8 cellular contexts compared by ENCODE assay signal in the genomic region with DNA sequence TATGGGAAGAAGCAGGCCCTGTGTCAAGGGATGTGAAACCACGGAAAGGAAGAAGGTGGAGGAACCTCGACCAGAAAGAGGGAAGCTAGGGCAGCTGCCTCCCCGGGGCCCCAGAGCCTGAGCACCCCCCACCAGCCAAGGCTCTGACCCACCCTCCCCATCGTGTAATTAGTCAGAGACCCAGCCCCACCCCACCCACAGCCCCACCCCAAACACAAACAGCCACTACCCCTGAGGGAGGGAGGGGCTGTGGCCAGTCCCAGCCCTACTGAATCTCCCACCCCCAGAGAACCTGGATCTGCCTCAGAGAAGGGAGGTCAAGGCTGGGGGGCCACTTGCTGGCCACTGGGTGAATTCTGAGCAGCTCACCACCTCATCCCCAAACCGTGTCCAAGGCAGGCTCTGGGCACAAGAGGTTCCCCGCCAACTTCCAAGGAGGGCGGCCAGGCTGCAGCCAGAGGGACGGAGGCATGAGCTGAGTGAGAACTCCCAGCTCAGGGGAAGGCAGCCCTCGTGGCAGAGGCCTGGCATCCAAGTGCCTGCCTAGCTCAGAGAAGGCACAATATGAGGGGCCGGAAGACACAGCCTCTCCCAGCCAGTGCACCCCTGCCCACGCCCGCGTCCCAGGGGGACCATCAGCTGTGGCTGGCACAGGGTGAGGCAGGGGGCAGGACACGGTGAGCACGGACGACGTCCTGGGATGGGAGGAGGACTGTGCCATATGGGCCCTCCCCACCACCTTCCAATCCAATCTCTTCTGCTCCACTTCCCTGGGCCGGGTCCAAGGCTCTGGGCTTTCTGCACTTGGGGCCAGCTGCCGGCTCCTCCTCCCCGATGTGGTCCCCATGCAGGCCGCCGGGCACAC. TPM values are rescaled to one million over a fixed set of nuclear protein-coding genes. Genes with fewer than 3 reads are reported as not detected.
DNase-seq lines count a peak whose midpoint lies in the region; ATAC-seq and TF ChIP-seq lines count a peak whose summit lies in the region.

No MANE protein-coding gene starts in this region.

- peaks cover 62% of the 10 kb centered on the region for H3K79me2 ChIP-seq in neural cell (replicated peaks; ENCODE audit: insufficient read depth, low read length)

- no peaks in the 10 kb centered on the region for H3F3A ChIP-seq in neural cell (ENCODE audit: insufficient read depth, low read length, poor library complexity, severe bottlenecking)

- H3K9ac ChIP-seq in neural cell (ENCODE audit: low read length), result no peak overlapping the region

- TF ChIP-seq RAD21 in neural cell (conservative IDR thresholded peaks at IDR 0.05), result no peak

- no peaks in the 10 kb centered on the region for H3K9me3 ChIP-seq in neural cell (ENCODE audit: low read length)

- H3K27me3 ChIP-seq in neural cell (ENCODE audit: insufficient read depth, low read depth, low read length), result no peaks in the 10 kb centered on the region

- no peak overlapping the region for H2AFZ ChIP-seq in neural cell (ENCODE audit: low read depth, low read length)

- TF ChIP-seq CTCF in neural cell (IDR thresholded peaks at IDR 0.05; ENCODE audit: poor library complexity, severe bottlenecking), result no peak

- peaks cover 6% of the 10 kb centered on the region for H4K20me1 ChIP-seq in neural cell (ENCODE audit: insufficient read depth)

- no peaks in the 10 kb centered on the region for H3K36me3 ChIP-seq in neural cell (ENCODE audit: insufficient read depth, low read length)

- H3K4me3 ChIP-seq in neural cell (ENCODE audit: low read length), result peak overlapping the region; percentile 94

- no peak for ATAC-seq in HG02610 (IDR thresholded peaks at IDR 0.05; ENCODE audit: unreplicated experiment)
- no peak for ATAC-seq in HG02642 (IDR thresholded peaks at IDR 0.05; ENCODE audit: poor library complexity, unreplicated experiment)
- ATAC-seq in GM21786 (IDR thresholded peaks at IDR 0.05; ENCODE audit: unreplicated experiment), result no peak

- DNase-seq in C1 segment of cervical spinal cord (lab: John Stamatoyannopoulos, UW), result peak in 12 of 14 donors; percentile 20 to 94 (median 76)
- DNase-seq in NCI-H226, result peak; percentile 31
- peak; percentile 17 for DNase-seq in dermis blood vessel endothelial cell
- DNase-seq in T-helper 1 cell, result no peak

- H3K27ac ChIP-seq in neural cell (ENCODE audit: low read length), result no peak overlapping the region

- no peaks in the 10 kb centered on the region for H3K9me2 ChIP-seq in neural cell (ENCODE audit: insufficient read depth, low read length)

- no peak overlapping the region for H3K4me2 ChIP-seq in neural cell (ENCODE audit: low read length)

- no peak for TF ChIP-seq EP300 in neural cell (conservative IDR thresholded peaks at IDR 0.05; ENCODE audit: poor library complexity, severe bottlenecking)

TF ChIP-seq in neural cell, 6 proteins besides CTCF, POLR2A, EP300 and RAD21:
- TF ChIP-seq SMC3 (conservative IDR thresholded peaks at IDR 0.05; ENCODE audit: poor library complexity) (no peak), EZH2 (IDR thresholded peaks at IDR 0.05; ENCODE audit: borderline replicate concordance, insufficient read depth, low read length, poor library complexity, severe bottlenecking) (no peak), MXI1 (conservative IDR thresholded peaks at IDR 0.05; ENCODE audit: poor library complexity, severe bottlenecking) (no peak), POLR2AphosphoS5 (IDR thresholded peaks at IDR 0.05) (no peak), TAF1 (IDR thresholded peaks at IDR 0.05; ENCODE audit: low read depth) (no peak)
- TF ChIP-seq, protein P1, sequence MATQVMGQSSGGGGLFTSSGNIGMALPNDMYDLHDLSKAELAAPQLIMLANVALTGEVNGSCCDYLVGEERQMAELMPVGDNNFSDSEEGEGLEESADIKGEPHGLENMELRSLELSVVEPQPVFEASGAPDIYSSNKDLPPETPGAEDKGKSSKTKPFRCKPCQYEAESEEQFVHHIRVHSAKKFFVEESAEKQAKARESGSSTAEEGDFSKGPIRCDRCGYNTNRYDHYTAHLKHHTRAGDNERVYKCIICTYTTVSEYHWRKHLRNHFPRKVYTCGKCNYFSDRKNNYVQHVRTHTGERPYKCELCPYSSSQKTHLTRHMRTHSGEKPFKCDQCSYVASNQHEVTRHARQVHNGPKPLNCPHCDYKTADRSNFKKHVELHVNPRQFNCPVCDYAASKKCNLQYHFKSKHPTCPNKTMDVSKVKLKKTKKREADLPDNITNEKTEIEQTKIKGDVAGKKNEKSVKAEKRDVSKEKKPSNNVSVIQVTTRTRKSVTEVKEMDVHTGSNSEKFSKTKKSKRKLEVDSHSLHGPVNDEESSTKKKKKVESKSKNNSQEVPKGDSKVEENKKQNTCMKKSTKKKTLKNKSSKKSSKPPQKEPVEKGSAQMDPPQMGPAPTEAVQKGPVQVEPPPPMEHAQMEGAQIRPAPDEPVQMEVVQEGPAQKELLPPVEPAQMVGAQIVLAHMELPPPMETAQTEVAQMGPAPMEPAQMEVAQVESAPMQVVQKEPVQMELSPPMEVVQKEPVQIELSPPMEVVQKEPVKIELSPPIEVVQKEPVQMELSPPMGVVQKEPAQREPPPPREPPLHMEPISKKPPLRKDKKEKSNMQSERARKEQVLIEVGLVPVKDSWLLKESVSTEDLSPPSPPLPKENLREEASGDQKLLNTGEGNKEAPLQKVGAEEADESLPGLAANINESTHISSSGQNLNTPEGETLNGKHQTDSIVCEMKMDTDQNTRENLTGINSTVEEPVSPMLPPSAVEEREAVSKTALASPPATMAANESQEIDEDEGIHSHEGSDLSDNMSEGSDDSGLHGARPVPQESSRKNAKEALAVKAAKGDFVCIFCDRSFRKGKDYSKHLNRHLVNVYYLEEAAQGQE (IDR thresholded peaks at IDR 0.05; ENCODE audit: borderline replicate concordance), result no peak

RNA-seq across cellular contexts. Expression of a gene that starts 2.7 kb away (rescaled TPM):
- total RNA-seq in dermis blood vessel endothelial cell, result 96.1 and 135 TPM in 2 replicates
- 38.6 and 57.4 TPM in 2 replicates for polyA plus RNA-seq in neural cell
- 61.9 and 76.2 TPM in 2 replicates for polyA minus RNA-seq in neural cell

RNA-seq across cellular contexts. Expression of a gene that starts 22.1 kb away (rescaled TPM):
- total RNA-seq in dermis blood vessel endothelial cell, result 1.3 and 3.6 TPM in 2 replicates
- 51.0 and 58.9 TPM in 2 replicates for polyA plus RNA-seq in neural cell
- polyA minus RNA-seq in neural cell, result 29.5 and 34.6 TPM in 2 replicates

RNA-seq across cellular contexts. Expression of a gene that starts 34.6 kb away (rescaled TPM):
- 21.4 and 41.7 TPM in 2 replicates for total RNA-seq in dermis blood vessel endothelial cell
- 36.3 and 55.0 TPM in 2 replicates for polyA plus RNA-seq in neural cell
- polyA minus RNA-seq in neural cell, result 11.2 and 15.3 TPM in 2 replicates

RNA-seq across cellular contexts. Expression of a gene that starts 38.4 kb away (rescaled TPM):
- total RNA-seq in dermis blood vessel endothelial cell, result 67.0 and 82.9 TPM in 2 replicates
- 84.6 and 85.4 TPM in 2 replicates for polyA plus RNA-seq in neural cell
- 77.0 and 86.7 TPM in 2 replicates for polyA minus RNA-seq in neural cell

RNA-seq across cellular contexts. Expression of a gene that starts 43.3 kb away (rescaled TPM):
- 73.4 and 118 TPM in 2 replicates for total RNA-seq in dermis blood vessel endothelial cell
- 36.7 and 53.3 TPM in 2 replicates for polyA plus RNA-seq in neural cell
- polyA minus RNA-seq in neural cell, result 24.3 and 25.1 TPM in 2 replicates

Comparison
In these comparisons a context has a peak if more than half of its experiments do, and no peak if none do; other contexts are left out.
1. DNase-seq: peak in C1 segment of cervical spinal cord (12 of 14), NCI-H226 (single experiment) and dermis blood vessel endothelial cell (single experiment); none in T-helper 1 cell (0 of 5).